Comparison of ENCODE assay signal across 19 cellular contexts in the genomic region with DNA sequence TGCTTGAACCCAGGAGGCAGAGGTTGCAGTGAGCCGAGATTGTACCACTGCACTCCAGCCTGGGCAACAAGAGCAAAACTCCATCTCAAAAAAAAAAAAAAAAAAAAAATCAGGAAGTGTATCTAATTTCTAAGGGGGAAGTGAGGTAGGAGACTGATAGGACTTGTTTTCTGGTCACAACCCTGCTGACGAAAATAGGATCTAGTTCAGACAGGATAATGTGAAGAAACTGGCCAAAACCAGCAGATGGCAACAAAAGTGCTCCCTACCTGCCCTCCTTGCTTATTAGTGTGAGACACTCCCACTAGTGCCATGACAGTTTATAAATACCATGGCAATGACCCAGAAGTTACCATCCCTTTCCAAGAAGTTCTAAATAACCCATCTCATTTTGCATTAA. TPM values are rescaled to one million over a fixed set of nuclear protein-coding genes. Genes with fewer than 3 reads are reported as not detected.
A peak's percentile ranks its signal among the peaks of the same experiment; 100 is the strongest.
DNase-seq lines count a peak whose midpoint lies in the region; ATAC-seq and TF ChIP-seq lines count a peak whose summit lies in the region.
"Had no signal": no experiment of that assay in that cellular context is flagged by ENCODE, and none has a peak within 500 bp of the region (broad histone marks: within the 10 kb centered on the region; RNA-seq: fewer than 3 reads in every experiment).

No MANE protein-coding gene starts in this region.

- H3K79me1 ChIP-seq in mesendoderm (ENCODE audit: low read length) = no peaks in the 10 kb centered on the region

- intact Hi-C loops in HCT116 (cut with micrococcal nuclease) = no loop called here

- no peak overlapping the region for H2BK5ac ChIP-seq in mesendoderm (ENCODE audit: low read length)

- H3K9me3 ChIP-seq in HCT116 (ENCODE audit: control insufficient read depth in 1 of 2, insufficient read depth in 1 of 2, low read depth in 1 of 2, low read length in 2 of 2) = no peaks in the 10 kb centered on the region
- H3K9me3 ChIP-seq: colonic mucosa, gastroesophageal sphincter, right lobe of liver had no signal

- H3K27ac ChIP-seq in HCT116 (ENCODE audit: low read depth, low read length) (no peak overlapping the region), mesendoderm (ENCODE audit: low read depth, low read length) (no peak overlapping the region)
- H3K27ac ChIP-seq: BLaER1, colonic mucosa, gastroesophageal sphincter, neural progenitor cell, right lobe of liver, suprapubic skin had no signal

- POLR2A ChIA-PET in HCT116 (lab: Charles Lee) = no interaction called here

- no peak overlapping the region for H3K56ac ChIP-seq in mesendoderm (ENCODE audit: low read length)

- TF ChIP-seq POLR2A in HCT116 (IDR thresholded peaks at IDR 0.05; ENCODE audit: borderline replicate concordance, extremely low read depth, insufficient read depth, insufficient read length) (no peak), NB4 (IDR thresholded peaks at IDR 0.05; ENCODE audit: extremely low read depth, insufficient read length) (no peak)

- RAD21 ChIA-PET in HCT116 (lab: Charles Lee; ENCODE audit: low non-redundant PET in 1 of 2, low total read pairs in 2 of 2, uncharacterized antibody in 2 of 2, unreplicated experiment in 2 of 2) = no interaction called here

- no peak overlapping the region for H3K18ac ChIP-seq in mesendoderm (ENCODE audit: low read length)

- H4K20me1 ChIP-seq in HCT116 (ENCODE audit: insufficient read depth) = no peaks in the 10 kb centered on the region
- H4K20me1 ChIP-seq: BLaER1 had no signal

- peak; percentile 68; the same call in 1 of the 2 replicates for ATAC-seq in HCT116
- no peak for ATAC-seq in GM21825 (IDR thresholded peaks at IDR 0.05; ENCODE audit: unreplicated experiment)
- ATAC-seq: gastroesophageal sphincter, Panc1 had no signal

- H3K4me3 ChIP-seq in HCT116 (replicated peaks in 1 of 2; ENCODE audit: low read depth in 1 of 2, low read length in 2 of 2) (no peak overlapping the region), NB4 (ENCODE audit: low read depth, low read length) (no peak overlapping the region), mesendoderm (ENCODE audit: low read length) (no peak overlapping the region)
- H3K4me3 ChIP-seq: BLaER1, colonic mucosa, gastroesophageal sphincter, MG63, neural progenitor cell, right lobe of liver, suprapubic skin had no signal

- TF ChIP-seq RAD21 in HCT116 (IDR thresholded peaks at IDR 0.05; ENCODE audit: low read depth) = no peak

- TF ChIP-seq CTCF in HCT116 (IDR thresholded peaks at IDR 0.05 in 2 of 3, conservative IDR thresholded peaks at IDR 0.05 in 1 of 3; ENCODE audit: borderline replicate concordance in 1 of 3, insufficient read depth in 1 of 3, low read depth in 2 of 3, low read length in 2 of 3) (no peak), NB4 (IDR thresholded peaks at IDR 0.05; ENCODE audit: low read depth, low read length) (no peak)

- CTCF ChIA-PET in HCT116 (lab: Charles Lee) = no interaction called here

- H3K9ac ChIP-seq in HCT116 (ENCODE audit: low read length) (no peak overlapping the region), mesendoderm (ENCODE audit: low read length) (no peak overlapping the region)
- H3K9ac ChIP-seq: BLaER1, neural progenitor cell had no signal

- H3K9me2 ChIP-seq in HCT116 (ENCODE audit: insufficient read depth) = no peaks in the 10 kb centered on the region

- DNase-seq in HCT116 (ENCODE audit: low read depth, low spot score) (no peak), NB4 (ENCODE audit: low read depth) (peak; percentile 36), SKM-1 treated with dmso at 0.1 percent for 144 hours (lab: John Stamatoyannopoulos, UW; ENCODE audit: unreplicated experiment) (peak; percentile 71), mesendoderm (peak; percentile 26), SW480 (ENCODE audit: low spot score) (no peak), kidney glomerular epithelial cell (lab: John Stamatoyannopoulos, UW) (no peak)
- DNase-seq: activated CD4-positive, CD25-positive, alpha-beta regulatory T cell treated with anti-CD3 and anti-CD28 coated beads, Interleukin-2, amount 50 U/mL, for 72 hours; colonic mucosa; H7; immature natural killer cell; MG63; right lobe of liver; stimulated activated CD4-positive, alpha-beta T cell treated with anti-CD3 and anti-CD28 coated beads, Interleukin-2, amount 100 ng/mL, for 24 hours had no signal

- no peaks in the 10 kb centered on the region for H3K27me3 ChIP-seq in HCT116 (ENCODE audit: insufficient read depth, low read length)
- H3K27me3 ChIP-seq in mesendoderm (ENCODE audit: insufficient read depth, low read length, poor library complexity) = no peaks in the 10 kb centered on the region
- H3K27me3 ChIP-seq: BLaER1, colonic mucosa, gastroesophageal sphincter, MG63, neural progenitor cell, right lobe of liver, suprapubic skin had no signal

- H3K4me2 ChIP-seq in HCT116 (ENCODE audit: low read length) (no peak overlapping the region), mesendoderm (ENCODE audit: low read length) (no peak overlapping the region)
- H3K4me2 ChIP-seq: BLaER1, neural progenitor cell had no signal

- no CpG with 5 or more reads among the region's 2 CpGs for WGBS in mesendoderm (ENCODE audit: extremely low coverage, insufficient coverage, low lambda C conversion rate)

- no peak overlapping the region for H2BK120ac ChIP-seq in mesendoderm (ENCODE audit: low read depth, low read length)

- no peak overlapping the region for H3K4ac ChIP-seq in mesendoderm (ENCODE audit: low read depth, low read length)

- no peak overlapping the region for H4K5ac ChIP-seq in mesendoderm (ENCODE audit: low read length)

- H3K79me2 ChIP-seq in HCT116 (ENCODE audit: insufficient read depth, low read length) (no peaks in the 10 kb centered on the region), mesendoderm (ENCODE audit: control insufficient read depth, insufficient read depth, low read length) (no peaks in the 10 kb centered on the region)

- H3K23ac ChIP-seq in mesendoderm (ENCODE audit: low read length) = no peak overlapping the region

- no peak overlapping the region for H2AFZ ChIP-seq in HCT116 (ENCODE audit: low read depth, low read length, poor library complexity, severe bottlenecking)
- H2AFZ ChIP-seq: neural progenitor cell had no signal

- no peak overlapping the region for H4K8ac ChIP-seq in mesendoderm (ENCODE audit: low read depth, low read length)

- H3K4me1 ChIP-seq in HCT116 (ENCODE audit: control insufficient read depth in 1 of 2, insufficient read depth in 2 of 2, low read length in 2 of 2) (no peaks in the 10 kb centered on the region), mesendoderm (ENCODE audit: control insufficient read depth, low read depth, low read length) (no peaks in the 10 kb centered on the region)
- H3K4me1 ChIP-seq: BLaER1, colonic mucosa, gastroesophageal sphincter, neural progenitor cell, right lobe of liver, suprapubic skin had no signal

- BruUV-seq in HCT116 (replicated peaks; lab: Mats Ljungman, UMichigan) = no TSS peak

- H2BK15ac ChIP-seq in mesendoderm (replicated peaks; ENCODE audit: low read depth) = no peak overlapping the region

- no peaks in the 10 kb centered on the region for H3K36me3 ChIP-seq in HCT116 (ENCODE audit: control insufficient read depth in 1 of 2, insufficient read depth in 2 of 2, low read length in 2 of 2)
- H3K36me3 ChIP-seq in mesendoderm (ENCODE audit: control insufficient read depth, insufficient read depth, low read length) = no peaks in the 10 kb centered on the region
- H3K36me3 ChIP-seq: BLaER1, colonic mucosa, gastroesophageal sphincter, MG63, neural progenitor cell, right lobe of liver, suprapubic skin had no signal

- no peak overlapping the region for H2AK5ac ChIP-seq in mesendoderm (ENCODE audit: low read length)

TF ChIP-seq in HCT116, 20 proteins besides CTCF, POLR2A, EP300 and RAD21 (continues in another document):
- TF ChIP-seq JUND (IDR thresholded peaks at IDR 0.05) = no peak
- TF ChIP-seq MAX (IDR thresholded peaks at IDR 0.05) = no peak
- TF ChIP-seq SRF (IDR thresholded peaks at IDR 0.05; ENCODE audit: low read depth) = no peak
- TF ChIP-seq SIN3A (IDR thresholded peaks at IDR 0.05; ENCODE audit: low read depth) = no peak
- no peak for TF ChIP-seq SP1 (IDR thresholded peaks at IDR 0.05; ENCODE audit: low read depth)
- TF ChIP-seq FOSL1 (IDR thresholded peaks at IDR 0.05; ENCODE audit: low read depth) = no peak
- TF ChIP-seq POLR2AphosphoS5 (IDR thresholded peaks at IDR 0.05; ENCODE audit: low read depth, low read length) = no peak
- no peak for TF ChIP-seq ELF1 (IDR thresholded peaks at IDR 0.05; ENCODE audit: borderline replicate concordance, low read depth)
- no peak for TF ChIP-seq CBX3 (IDR thresholded peaks at IDR 0.05; ENCODE audit: low read depth)
- TF ChIP-seq, protein P1, sequence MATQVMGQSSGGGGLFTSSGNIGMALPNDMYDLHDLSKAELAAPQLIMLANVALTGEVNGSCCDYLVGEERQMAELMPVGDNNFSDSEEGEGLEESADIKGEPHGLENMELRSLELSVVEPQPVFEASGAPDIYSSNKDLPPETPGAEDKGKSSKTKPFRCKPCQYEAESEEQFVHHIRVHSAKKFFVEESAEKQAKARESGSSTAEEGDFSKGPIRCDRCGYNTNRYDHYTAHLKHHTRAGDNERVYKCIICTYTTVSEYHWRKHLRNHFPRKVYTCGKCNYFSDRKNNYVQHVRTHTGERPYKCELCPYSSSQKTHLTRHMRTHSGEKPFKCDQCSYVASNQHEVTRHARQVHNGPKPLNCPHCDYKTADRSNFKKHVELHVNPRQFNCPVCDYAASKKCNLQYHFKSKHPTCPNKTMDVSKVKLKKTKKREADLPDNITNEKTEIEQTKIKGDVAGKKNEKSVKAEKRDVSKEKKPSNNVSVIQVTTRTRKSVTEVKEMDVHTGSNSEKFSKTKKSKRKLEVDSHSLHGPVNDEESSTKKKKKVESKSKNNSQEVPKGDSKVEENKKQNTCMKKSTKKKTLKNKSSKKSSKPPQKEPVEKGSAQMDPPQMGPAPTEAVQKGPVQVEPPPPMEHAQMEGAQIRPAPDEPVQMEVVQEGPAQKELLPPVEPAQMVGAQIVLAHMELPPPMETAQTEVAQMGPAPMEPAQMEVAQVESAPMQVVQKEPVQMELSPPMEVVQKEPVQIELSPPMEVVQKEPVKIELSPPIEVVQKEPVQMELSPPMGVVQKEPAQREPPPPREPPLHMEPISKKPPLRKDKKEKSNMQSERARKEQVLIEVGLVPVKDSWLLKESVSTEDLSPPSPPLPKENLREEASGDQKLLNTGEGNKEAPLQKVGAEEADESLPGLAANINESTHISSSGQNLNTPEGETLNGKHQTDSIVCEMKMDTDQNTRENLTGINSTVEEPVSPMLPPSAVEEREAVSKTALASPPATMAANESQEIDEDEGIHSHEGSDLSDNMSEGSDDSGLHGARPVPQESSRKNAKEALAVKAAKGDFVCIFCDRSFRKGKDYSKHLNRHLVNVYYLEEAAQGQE (IDR thresholded peaks at IDR 0.05; ENCODE audit: low read depth) = no peak
- TF ChIP-seq ZNF274 (IDR thresholded peaks at IDR 0.05; ENCODE audit: low read depth, low read length) = no peak
- no peak for TF ChIP-seq EZH2phosphoT487 (IDR thresholded peaks at IDR 0.05; ENCODE audit: borderline replicate concordance)

RNA-seq across cellular contexts. Expression of gene KPNA3, which starts 36.0 kb away (rescaled TPM):
- total RNA-seq in HCT116 (2021; ENCODE audit: unreplicated experiment) = 45.0 TPM
- polyA plus RNA-seq in HCT116 (2012) = 12.2 and 15.1 TPM in 2 replicates
- 51.4 TPM for polyA plus RNA-seq in mesendoderm (2013, experiment 1 of 2)
- 50.6 TPM for polyA plus RNA-seq in mesendoderm (2013, experiment 2 of 2)

Comparison
In these comparisons a context has a peak if more than half of its experiments do, and no peak if none do; other contexts are left out.
1. DNase-seq: peak in NB4 (single experiment), SKM-1 treated with dmso at 0.1 percent for 144 hours (single experiment) and mesendoderm (single experiment); none in HCT116 (single experiment), SW480 (single experiment) and kidney glomerular epithelial cell (single experiment).